ENCODE assay signal across 14 cellular contexts in the genomic region with DNA sequence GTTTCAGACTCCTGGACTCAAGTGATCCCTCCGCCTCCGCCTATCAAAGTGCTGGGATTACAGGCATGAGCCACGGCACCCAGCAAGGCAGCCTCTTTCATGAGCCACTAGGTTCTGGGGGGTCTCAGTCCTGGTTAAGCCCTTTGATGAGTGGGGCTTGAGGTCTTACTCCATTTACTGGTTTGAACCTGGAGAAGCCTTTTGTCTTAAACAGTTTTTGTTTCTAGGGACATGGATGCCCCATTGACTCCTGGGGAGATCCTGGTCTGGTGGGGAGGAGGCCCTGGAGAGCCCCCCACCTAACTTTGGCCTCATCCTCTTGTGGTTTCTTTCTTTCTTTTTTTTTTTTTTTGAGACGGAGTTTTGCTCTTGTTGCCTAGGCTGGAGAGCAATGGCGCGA. TPM values are rescaled to one million over a fixed set of nuclear protein-coding genes. Genes with fewer than 3 reads are reported as not detected.
DNase-seq lines count a peak whose midpoint lies in the region; ATAC-seq, FAIRE-seq and TF ChIP-seq lines count a peak whose summit lies in the region.
"Had no signal": no experiment of that assay in that cellular context is flagged by ENCODE, and none has a peak within 500 bp of the region (broad histone marks: within the 10 kb centered on the region; RNA-seq: fewer than 3 reads in every experiment).

No MANE protein-coding gene starts in this region.

- peaks cover 22% of the 10 kb centered on the region for H3K36me3 Mint-ChIP-seq in CD4-positive, alpha-beta T cell (ENCODE audit: low read depth)
- peaks cover 35% of the 10 kb centered on the region for H3K36me3 Mint-ChIP-seq in GM23338 (ENCODE audit: low read depth)
- peaks cover 4% of the 10 kb centered on the region for H3K36me3 Mint-ChIP-seq in neural progenitor cell
- H3K36me3 Mint-ChIP-seq in T-helper 17 cell (ENCODE audit: low read depth), result peaks cover 2% of the 10 kb centered on the region

- no peaks in the 10 kb centered on the region for H3K9me2 ChIP-seq in GM23338 (ENCODE audit: insufficient read depth)

- intact Hi-C loops in CD4-positive, alpha-beta T cell (cut with DNase I, micrococcal nuclease), result no loop called here
- intact Hi-C loops in K562 (cut with micrococcal nuclease), result no loop called here

- DNase-seq in CD4-positive, alpha-beta T cell, result no peak
- DNase-seq in GM23338 (ENCODE audit: low spot score) (no peak), K562 (ENCODE audit: extremely low read depth in 1 of 4, low spot score in 3 of 4) (peak in 3 of 4 experiments; percentile 2 to 4 (median 4)), neural progenitor cell (ENCODE audit: low spot score) (no peak), T-helper 17 cell (no peak), NCI-H524 treated with DMSO at 0.1 percent for 48 hours (lab: John Stamatoyannopoulos, UW) (no peak)
- no peak for DNase-seq in activated effector memory CD4-positive, alpha-beta T cell treated with anti-CD3 and anti-CD28 coated beads, Interleukin-2, amount 50 U/mL, for 16 hours
- DNase-seq: activated CD4-positive, alpha-beta memory T cell treated with anti-CD3 and anti-CD28 coated beads for 36 hours; effector CD8-positive, alpha-beta T cell; Kasumi-1; NCI-H1417 treated with DMSO at 0.1 percent for 48 hours; Right ventricle myocardium superior had no signal

- H3K27ac Mint-ChIP-seq in CD4-positive, alpha-beta T cell, result peak overlapping the region; percentile 96
- no peak overlapping the region for H3K27ac Mint-ChIP-seq in GM23338
- no peak overlapping the region for H3K27ac Mint-ChIP-seq in neural progenitor cell
- no peak overlapping the region for H3K27ac Mint-ChIP-seq in T-helper 17 cell

- no peak overlapping the region for H3K27ac ChIP-seq in CD4-positive, alpha-beta T cell (ENCODE audit: low read depth, low read length)
- H3K27ac ChIP-seq in GM23338 (ENCODE audit: low read depth) (peak overlapping the region; percentile 85), K562 (ENCODE audit: extremely low read depth, low read depth, low read length) (no peak overlapping the region), neural progenitor cell (peak overlapping the region; percentile 77)
- H3K27ac ChIP-seq: cardiac muscle cell, hepatocyte had no signal

- no peak for TF ChIP-seq CTCF in CD4-positive, alpha-beta T cell (IDR thresholded peaks at IDR 0.05)
- TF ChIP-seq CTCF in GM23338 (conservative IDR thresholded peaks at IDR 0.05; ENCODE audit: low read depth in 2 of 2), result no peak
- no peak for TF ChIP-seq CTCF in K562 (IDR thresholded peaks at IDR 0.05 in 2 of 3, conservative IDR thresholded peaks at IDR 0.05 in 1 of 3; ENCODE audit: insufficient read depth in 2 of 3, low read depth in 1 of 3, low read length in 3 of 3)
- no peak for TF ChIP-seq CTCF in neural progenitor cell (IDR thresholded peaks at IDR 0.05)

- H2AFZ ChIP-seq in GM23338 (no peak overlapping the region), K562 (ENCODE audit: low read depth, low read length) (no peak overlapping the region), neural progenitor cell (replicated peaks) (no peak overlapping the region)
- H2AFZ ChIP-seq: hepatocyte had no signal

- peaks cover 100% of the 10 kb centered on the region for H3K79me2 ChIP-seq in GM23338 (replicated peaks; ENCODE audit: insufficient read depth)
- peaks cover 98% of the 10 kb centered on the region for H3K79me2 ChIP-seq in K562 (ENCODE audit: control insufficient read depth, insufficient read depth, low read length)
- H3K79me2 ChIP-seq in neural progenitor cell (ENCODE audit: low read depth), result peaks cover 100% of the 10 kb centered on the region

- in situ Hi-C loops in K562 (cut with MboI), result no loop called here

- POLR2A ChIA-PET in CD4-positive, alpha-beta T cell (lab: Charles Lee), result interaction anchor here (1.3 to 5.7 kb wide), 3 partner anchors 27 to 130 kb away, joined by 5 to 69 read pairs (median 20); no protein-coding TSS in a partner anchor
- POLR2A ChIA-PET in K562 (lab: Yijun Ruan, JAX), result interaction anchor here (1.0 kb wide), 1 partner anchor 27 kb away, joined by 4 read pairs; no protein-coding TSS in a partner anchor

- H3K9ac ChIP-seq in K562 (ENCODE audit: insufficient read depth in 1 of 2, low read depth in 2 of 2, low read length in 2 of 2) (0 out of 4 replicates have a peak overlapping the region, but pooled peaks of 1 of the 2 experiments have one; percentile 7), neural progenitor cell (no peak overlapping the region)

- peak overlapping the region; percentile 72 for H3K4me3 Mint-ChIP-seq in CD4-positive, alpha-beta T cell
- H3K4me3 Mint-ChIP-seq in GM23338, result no peak overlapping the region; the same call in 2 of the 3 replicates
- no peak overlapping the region for H3K4me3 Mint-ChIP-seq in neural progenitor cell
- no peak overlapping the region for H3K4me3 Mint-ChIP-seq in T-helper 17 cell

- H3K27me3 Mint-ChIP-seq in CD4-positive, alpha-beta T cell, result no peaks in the 10 kb centered on the region
- peaks cover 29% of the 10 kb centered on the region for H3K27me3 Mint-ChIP-seq in GM23338 (ENCODE audit: insufficient read depth, low read depth, poor library complexity)
- H3K27me3 Mint-ChIP-seq in neural progenitor cell (ENCODE audit: insufficient read depth, low read depth), result peaks cover 4% of the 10 kb centered on the region
- no peaks in the 10 kb centered on the region for H3K27me3 Mint-ChIP-seq in T-helper 17 cell
- H3K27me3 Mint-ChIP-seq: activated CD4-positive, alpha-beta memory T cell treated with anti-CD3 and anti-CD28 coated beads for 36 hours had no signal

- no peaks in the 10 kb centered on the region for H3K9me3 Mint-ChIP-seq in CD4-positive, alpha-beta T cell
- H3K9me3 Mint-ChIP-seq in GM23338, result no peaks in the 10 kb centered on the region
- no peaks in the 10 kb centered on the region for H3K9me3 Mint-ChIP-seq in neural progenitor cell
- H3K9me3 Mint-ChIP-seq: activated CD4-positive, alpha-beta memory T cell treated with anti-CD3 and anti-CD28 coated beads for 36 hours had no signal

- H3K9me3 ChIP-seq in CD4-positive, alpha-beta T cell (ENCODE audit: control insufficient read depth, low read length), result no peaks in the 10 kb centered on the region
- no peaks in the 10 kb centered on the region for H3K9me3 ChIP-seq in K562 (replicated peaks; ENCODE audit: control insufficient read depth, insufficient read depth, low read depth, low read length)
- H3K9me3 ChIP-seq in neural progenitor cell (ENCODE audit: low read depth), result no peaks in the 10 kb centered on the region
- H3K9me3 ChIP-seq in T-helper 17 cell (ENCODE audit: control insufficient read depth, low read length, poor library complexity, severe bottlenecking), result no peaks in the 10 kb centered on the region

- H3K36me3 ChIP-seq in GM23338 (ENCODE audit: insufficient read depth), result no peaks in the 10 kb centered on the region
- peaks cover 45% of the 10 kb centered on the region for H3K36me3 ChIP-seq in K562 (ENCODE audit: control insufficient read depth, insufficient read depth, low read length)
- no peaks in the 10 kb centered on the region for H3K36me3 ChIP-seq in neural progenitor cell
- H3K36me3 ChIP-seq: cardiac muscle cell had no signal

- no TSS peak for BruUV-seq in K562 (replicated peaks; lab: Mats Ljungman, UMichigan)

- peaks cover 87% of the 10 kb centered on the region for H3K4me1 Mint-ChIP-seq in CD4-positive, alpha-beta T cell (ENCODE audit: low read depth)
- H3K4me1 Mint-ChIP-seq in GM23338 (peaks cover 84% of the 10 kb centered on the region), neural progenitor cell (peaks cover 78% of the 10 kb centered on the region), T-helper 17 cell (peaks cover 61% of the 10 kb centered on the region)

- no peak for ATAC-seq in CD4-positive, alpha-beta T cell (ENCODE audit: poor library complexity)
- ATAC-seq in GM23338 (no peak), K562 (no peak), T-helper 17 cell (no peak)

- H4K20me1 ChIP-seq in GM23338 (replicated peaks; ENCODE audit: insufficient read depth), result peaks cover 78% of the 10 kb centered on the region
- peaks cover 69% of the 10 kb centered on the region for H4K20me1 ChIP-seq in K562 (replicated peaks; ENCODE audit: control insufficient read depth, insufficient read depth, low read length)
- H4K20me1 ChIP-seq in neural progenitor cell (ENCODE audit: low read depth), result peaks cover 100% of the 10 kb centered on the region

- H3K4me3 ChIP-seq in GM23338, result no peak overlapping the region
- H3K4me3 ChIP-seq in K562, result no peak overlapping the region
- no peak overlapping the region for H3K4me3 ChIP-seq in neural progenitor cell
- H3K4me3 ChIP-seq: cardiac muscle cell, hepatocyte had no signal

- H3K4me2 ChIP-seq in GM23338 (peak overlapping the region; percentile 68; the same call in 1 of the 2 replicates), K562 (ENCODE audit: insufficient read depth, low read length) (no peak overlapping the region), neural progenitor cell (peak overlapping the region; percentile 66)

- TF ChIP-seq POLR2A in K562 (conservative IDR thresholded peaks at IDR 0.05), result no peak

- peaks cover 11% of the 10 kb centered on the region for H3K9me1 ChIP-seq in K562 (ENCODE audit: control insufficient read depth, insufficient read depth, low read length)

- peaks cover 35% of the 10 kb centered on the region for H3F3A ChIP-seq in GM23338 (replicated peaks; ENCODE audit: low read depth)
- H3F3A ChIP-seq in neural progenitor cell (ENCODE audit: low read depth), result peaks cover 82% of the 10 kb centered on the region

- CTCF ChIA-PET in CD4-positive, alpha-beta T cell (lab: Charles Lee), result no interaction called here
- CTCF ChIA-PET in K562 (lab: Yijun Ruan, JAX; ENCODE audit: low intra/inter-chr PET ratio), result no interaction called here

- FAIRE-seq in K562 (lab: Jason Lieb, UNC), result no peak

- WGBS in K562 (ENCODE audit: insufficient coverage, low coverage, missing lambda C conversion rate), result 94% methylated on average over 3 of the region's 6 CpGs

- H3K4me1 ChIP-seq in GM23338 (ENCODE audit: insufficient read depth), result peaks cover 93% of the 10 kb centered on the region
- H3K4me1 ChIP-seq in K562 (replicated peaks in 1 of 2; ENCODE audit: control insufficient read depth in 2 of 2, insufficient read depth in 2 of 2, low read length in 2 of 2), result peaks cover 34 to 46% of the 10 kb centered on the region in 2 experiments
- peaks cover 88% of the 10 kb centered on the region for H3K4me1 ChIP-seq in neural progenitor cell

- TF ChIP-seq RAD21 in K562 (CRISPR knock-in tag; conservative IDR thresholded peaks at IDR 0.05 in 1 of 2, IDR thresholded peaks at IDR 0.05 in 1 of 2), result no peak

- no peaks in the 10 kb centered on the region for H3K27me3 ChIP-seq in CD4-positive, alpha-beta T cell (ENCODE audit: control insufficient read depth, insufficient read depth, low read length)
- H3K27me3 ChIP-seq in GM23338 (ENCODE audit: insufficient read depth), result no peaks in the 10 kb centered on the region
- H3K27me3 ChIP-seq in K562 (ENCODE audit: control insufficient read depth in 2 of 2, insufficient read depth in 2 of 2, low read length in 2 of 2), result no peaks in the 10 kb centered on the region
- no peaks in the 10 kb centered on the region for H3K27me3 ChIP-seq in neural progenitor cell
- H3K27me3 ChIP-seq: cardiac muscle cell, hepatocyte had no signal

- TF ChIP-seq EP300 in K562 (IDR thresholded peaks at IDR 0.05; ENCODE audit: low read length), result no peak

RNA-seq across cellular contexts. Expression of gene PRRC2B, which starts 6.7 kb away (rescaled TPM):
- 100 to 1,000 TPM; 256 to 268 TPM for total RNA-seq in CD4-positive, alpha-beta T cell
- total RNA-seq in GM23338 (2014; rRNA removed; shearing (Covaris generic)), result 171 and 193 TPM in 2 replicates
- polyA plus RNA-seq in GM23338 (2016; fragmentation: Nextera tagmentation; extraction: Ambion mirVana) (41.4 and 45.0 TPM in 2 replicates), K562 (2011; rRNA removed) (20.1 and 25.4 TPM in 2 replicates), K562 (2014; fragmentation: Illumina TruSeq; extraction: Trizol) (51.4 and 64.0 TPM in 2 replicates), K562 (2014; fragmentation: Nextera tagmentation; extraction: Ambion mirVana) (under 1 TPM; 0.34 to 0.77 TPM), K562 (2014; rRNA removed) (33.7 and 37.5 TPM in 2 replicates)
- total RNA-seq in K562 (2011; cell fraction: chromatin; rRNA removed; ENCODE audit: low replicate concordance), result 283 and 387 TPM in 2 replicates
- 121 and 133 TPM in 2 replicates for total RNA-seq in K562 (2011; cell fraction: nucleolus; rRNA removed)
- 150 and 188 TPM in 2 replicates for total RNA-seq in K562 (2011; cell fraction: nucleoplasm; rRNA removed)
- total RNA-seq in K562 (2014; rRNA removed) (30.9 and 31.7 TPM in 2 replicates), K562 (2014; rRNA removed; fragmentation: Illumina TruSeq; extraction: Trizol) (31.7 and 32.1 TPM in 2 replicates), K562 (2015; rRNA removed; fragmentation: Illumina TruSeq; extraction: Trizol) (24.6 and 24.7 TPM in 2 replicates), K562 (2021) (125 and 126 TPM in 2 replicates), neural progenitor cell (ENCODE audit: low replicate concordance) (139 and 148 TPM in 2 replicates), T-helper 17 cell (100 to 1,000 TPM; 193 to 241 TPM)
- 16.5 and 20.1 TPM in 2 replicates for polyA plus RNA-seq in K562 (2011; cell fraction: cytosol; rRNA removed)
- 66.4 and 83.2 TPM in 2 replicates for polyA plus RNA-seq in K562 (2011; cell fraction: nucleus; rRNA removed)
- polyA plus RNA-seq in K562 (2012), result 56.0 and 68.0 TPM in 2 replicates
- 49.8 and 53.3 TPM in 2 replicates for polyA minus RNA-seq in K562 (2011; rRNA and poly(A)+ RNA removed)
- polyA minus RNA-seq in K562 (2011; cell fraction: cytosol; rRNA and poly(A)+ RNA removed), result 36.5 and 47.7 TPM in 2 replicates
- polyA minus RNA-seq in K562 (2011; cell fraction: nucleus; rRNA and poly(A)+ RNA removed), result 26.8 and 39.9 TPM in 2 replicates

Comparison
In these comparisons a context has a peak if more than half of its experiments do, and no peak if none do; other contexts are left out.
1. DNase-seq: peak in K562 (3 of 4); none in CD4-positive, alpha-beta T cell (0 of 10), GM23338 (single experiment), neural progenitor cell (single experiment), activated effector memory CD4-positive, alpha-beta T cell treated with anti-CD3 and anti-CD28 coated beads, Interleukin-2, amount 50 U/mL, for 16 hours (single experiment), T-helper 17 cell (0 of 3) and NCI-H524 treated with DMSO at 0.1 percent for 48 hours (single experiment).
2. H3K27ac ChIP-seq: peak in GM23338 (single experiment) and neural progenitor cell (single experiment); none in CD4-positive, alpha-beta T cell (single experiment) and K562 (single experiment).